In the genomic region with DNA sequence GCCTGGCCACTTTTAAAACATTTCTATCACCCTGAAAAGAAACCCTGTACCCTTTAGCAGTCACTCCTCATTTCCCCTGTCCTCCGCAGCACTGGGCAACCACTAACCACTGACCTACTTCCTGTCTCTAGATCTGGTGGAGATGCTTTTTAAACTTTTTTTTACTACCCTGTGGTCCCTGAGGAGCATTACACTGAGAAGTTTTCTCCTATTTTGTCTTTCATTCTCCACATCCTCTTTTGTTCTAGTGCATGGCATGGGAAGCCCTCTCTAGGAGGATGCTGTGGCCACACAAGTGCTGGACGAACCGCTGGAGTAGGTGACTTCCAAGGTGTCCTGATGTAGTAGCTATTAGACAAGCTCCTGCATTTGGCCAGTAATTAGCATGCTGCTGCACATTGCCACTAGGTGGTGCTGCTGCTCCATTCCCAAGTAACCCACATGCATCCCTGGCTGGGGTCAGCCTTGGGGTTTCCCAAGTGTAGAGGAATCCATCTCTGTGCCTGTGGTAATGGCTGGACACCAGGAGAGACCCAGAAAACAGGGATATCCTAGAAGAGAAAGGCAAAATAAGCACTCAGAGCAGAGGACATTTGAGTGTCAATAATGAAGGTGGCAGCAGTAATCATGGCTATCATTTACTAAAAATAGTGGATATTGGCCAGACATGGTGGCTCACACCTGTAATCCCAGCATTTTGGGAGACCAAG, we compare ENCODE assay signal across 8 cellular contexts.
DNase-seq lines count a peak whose midpoint lies in the region; ATAC-seq and TF ChIP-seq lines count a peak whose summit lies in the region.

No MANE protein-coding gene starts in this region.

- H3K79me2 ChIP-seq in Loucy (ENCODE audit: insufficient read depth, low read length), result no peaks in the 10 kb centered on the region

- H3K9me3 Mint-ChIP-seq in CD4-positive, alpha-beta T cell, result no peaks in the 10 kb centered on the region
- no peaks in the 10 kb centered on the region for H3K9me3 Mint-ChIP-seq in activated T-cell treated with anti-CD3 and anti-CD28 coated beads, Interleukin-2, amount 50 U/mL, for 72 hours

- peak; percentile 95 for TF ChIP-seq CTCF in CD4-positive, alpha-beta T cell (IDR thresholded peaks at IDR 0.05)
- TF ChIP-seq CTCF in Loucy (conservative IDR thresholded peaks at IDR 0.05; ENCODE audit: low read length) (peak; percentile 100), gastroesophageal sphincter (IDR thresholded peaks at IDR 0.05) (peak in 3 of 4 experiments; percentile 81 to 97 (median 81))

- TF ChIP-seq POLR2A in gastroesophageal sphincter (IDR thresholded peaks at IDR 0.05), result no peak

- H3K4me3 ChIP-seq in Loucy (ENCODE audit: low read length, poor library complexity, severe bottlenecking) (no peak overlapping the region), gastroesophageal sphincter (no peak overlapping the region), aorta (ENCODE audit: low read length in 2 of 2) (no peak overlapping the region)

- H3K9me3 ChIP-seq in CD4-positive, alpha-beta T cell (ENCODE audit: control insufficient read depth, low read length), result no peaks in the 10 kb centered on the region
- H3K9me3 ChIP-seq in Loucy (ENCODE audit: insufficient read depth, low read depth, low read length), result no peaks in the 10 kb centered on the region
- no peaks in the 10 kb centered on the region for H3K9me3 ChIP-seq in gastroesophageal sphincter
- H3K9me3 ChIP-seq in aorta (ENCODE audit: control insufficient read depth, low read length), result no peaks in the 10 kb centered on the region

- no peaks in the 10 kb centered on the region for H3K27me3 Mint-ChIP-seq in CD4-positive, alpha-beta T cell
- no peaks in the 10 kb centered on the region for H3K27me3 Mint-ChIP-seq in activated T-cell treated with anti-CD3 and anti-CD28 coated beads, Interleukin-2, amount 50 U/mL, for 72 hours (ENCODE audit: low read depth)

- H3F3A ChIP-seq in Loucy (ENCODE audit: low read depth), result no peaks in the 10 kb centered on the region

- no peaks in the 10 kb centered on the region for H4K20me1 ChIP-seq in Loucy (ENCODE audit: insufficient read depth, low read length, poor library complexity, severe bottlenecking)

- H3K4me3 Mint-ChIP-seq in CD4-positive, alpha-beta T cell, result no peak overlapping the region
- H3K4me3 Mint-ChIP-seq in activated T-cell treated with anti-CD3 and anti-CD28 coated beads, Interleukin-2, amount 50 U/mL, for 72 hours, result no peak overlapping the region

- no peaks in the 10 kb centered on the region for H3K27me3 ChIP-seq in CD4-positive, alpha-beta T cell (ENCODE audit: control insufficient read depth, insufficient read depth, low read length)
- H3K27me3 ChIP-seq in Loucy (ENCODE audit: insufficient read depth, low read length, poor library complexity, severe bottlenecking), result no peaks in the 10 kb centered on the region
- H3K27me3 ChIP-seq in gastroesophageal sphincter, result no peaks in the 10 kb centered on the region
- peaks cover 0 to 1% of the 10 kb centered on the region in 2 donors for H3K27me3 ChIP-seq in aorta (ENCODE audit: control insufficient read depth in 1 of 2, insufficient read depth in 2 of 2, low read length in 1 of 2)

- peak; percentile 69 for ATAC-seq in CD4-positive, alpha-beta T cell (ENCODE audit: poor library complexity)
- ATAC-seq in activated T-cell treated with anti-CD3 and anti-CD28 coated beads, Interleukin-2, amount 50 U/mL, for 72 hours (replicated peaks in 1 of 2), result peak; percentile 69 to 72
- ATAC-seq in gastroesophageal sphincter, result peak; percentile 53
- peak; percentile 67 for ATAC-seq in aorta (ENCODE audit: low FRiP score)

- CTCF ChIA-PET in CD4-positive, alpha-beta T cell (lab: Charles Lee), result interaction anchor here (0.6 to 4.3 kb wide), 8 partner anchors 10 to 212 kb away, joined by 3 to 70 read pairs (median 4); no protein-coding TSS in a partner anchor

- peaks cover 23% of the 10 kb centered on the region; the same call in 1 of the 2 replicates for H3K36me3 ChIP-seq in Loucy (ENCODE audit: insufficient read depth, low read length)
- H3K36me3 ChIP-seq in gastroesophageal sphincter, result peaks cover 0 to 45% of the 10 kb centered on the region in 2 donors
- peaks cover 0 to 4% of the 10 kb centered on the region in 2 donors for H3K36me3 ChIP-seq in aorta (ENCODE audit: control insufficient read depth in 1 of 2, insufficient read depth in 2 of 2, low read length in 1 of 2)

- H2AFZ ChIP-seq in Loucy (ENCODE audit: low read length), result no peak overlapping the region

- intact Hi-C loops in CD4-positive, alpha-beta T cell (cut with DNase I, micrococcal nuclease), result loop anchor here (1.0 kb wide), 2 partner anchors 192 to 212 kb away; no protein-coding TSS in a partner anchor
- intact Hi-C loops in posterior cingulate gyrus (cut with DNase I), result loop anchor here (1.0 to 5.0 kb wide), 2 partner anchors 192 to 212 kb away; no protein-coding TSS in a partner anchor
- intact Hi-C loops in aorta (cut with DNase I), result loop anchor here in 1 of 2 donors (1.0 kb wide), 1 partner anchor 192 kb away; no protein-coding TSS in a partner anchor

- peak overlapping the region; percentile 58 for H3K4me2 ChIP-seq in Loucy (ENCODE audit: low read depth, low read length, poor library complexity, severe bottlenecking)

- H3K4me1 ChIP-seq in Loucy (ENCODE audit: insufficient read depth, low read length, poor library complexity, severe bottlenecking), result no peaks in the 10 kb centered on the region
- H3K4me1 ChIP-seq in gastroesophageal sphincter, result no peaks in the 10 kb centered on the region
- no peaks in the 10 kb centered on the region for H3K4me1 ChIP-seq in aorta (ENCODE audit: control insufficient read depth in 1 of 2, insufficient read depth in 2 of 2, low read length in 2 of 2)

- peak; percentile 55 to 77 (median 62) for DNase-seq in CD4-positive, alpha-beta T cell
- DNase-seq in activated T-cell treated with anti-CD3 and anti-CD28 coated beads, Interleukin-2, amount 50 U/mL, for 72 hours, result peak; percentile 65 to 71
- DNase-seq in posterior cingulate gyrus, result peak; percentile 41 to 96 (median 81)
- peak; percentile 76 to 87 for DNase-seq in aorta
- DNase-seq in caudate nucleus (lab: John Stamatoyannopoulos, UW), result no peak
- no peak for DNase-seq in SHP77 (lab: John Stamatoyannopoulos, UW)

- H3K36me3 Mint-ChIP-seq in CD4-positive, alpha-beta T cell (ENCODE audit: low read depth), result peaks cover 24% of the 10 kb centered on the region
- H3K36me3 Mint-ChIP-seq in activated T-cell treated with anti-CD3 and anti-CD28 coated beads, Interleukin-2, amount 50 U/mL, for 72 hours (ENCODE audit: insufficient read depth in 2 of 2), result peaks cover 0 to 3% of the 10 kb centered on the region in 2 donors

- POLR2A ChIA-PET in CD4-positive, alpha-beta T cell (lab: Charles Lee), result interaction anchor here (0.7 to 1.0 kb wide), 2 partner anchors 190 to 192 kb away, joined by 3 to 5 read pairs; no protein-coding TSS in a partner anchor

- H3K9ac ChIP-seq in Loucy (ENCODE audit: low read depth, low read length, poor library complexity, severe bottlenecking), result no peak overlapping the region

- peak overlapping the region; percentile 6 for H3K27ac Mint-ChIP-seq in CD4-positive, alpha-beta T cell
- no peak overlapping the region for H3K27ac Mint-ChIP-seq in activated T-cell treated with anti-CD3 and anti-CD28 coated beads, Interleukin-2, amount 50 U/mL, for 72 hours

- TF ChIP-seq EP300 in gastroesophageal sphincter (IDR thresholded peaks at IDR 0.05), result no peak

- no peaks in the 10 kb centered on the region for H3K9me2 ChIP-seq in Loucy (replicated peaks; ENCODE audit: low read depth, low read length)

- H3K4me1 Mint-ChIP-seq in CD4-positive, alpha-beta T cell (ENCODE audit: low read depth), result peaks cover 8% of the 10 kb centered on the region
- peaks cover 16% of the 10 kb centered on the region for H3K4me1 Mint-ChIP-seq in activated T-cell treated with anti-CD3 and anti-CD28 coated beads, Interleukin-2, amount 50 U/mL, for 72 hours (ENCODE audit: low read depth)

- 25 to 40% methylated on average over 2 to 3 of the region's 3 CpGs for WGBS in gastroesophageal sphincter (ENCODE audit: low coverage in 1 of 2), 2 donors
- 21 to 23% methylated on average over 3 of the region's 3 CpGs for WGBS in aorta, 2 donors

- H3K27ac ChIP-seq in CD4-positive, alpha-beta T cell (ENCODE audit: low read depth, low read length), result no peak overlapping the region
- H3K27ac ChIP-seq in gastroesophageal sphincter (no peak overlapping the region), aorta (ENCODE audit: low read depth in 1 of 2, low read length in 2 of 2) (no peak overlapping the region), caudate nucleus (ENCODE audit: low read depth, low read length) (no peak overlapping the region)

Comparison
In these comparisons a context has a peak if more than half of its experiments do, and no peak if none do; other contexts are left out.
1. DNase-seq: peak in CD4-positive, alpha-beta T cell (10 of 10), activated T-cell treated with anti-CD3 and anti-CD28 coated beads, Interleukin-2, amount 50 U/mL, for 72 hours (2 of 2), posterior cingulate gyrus (10 of 10) and aorta (2 of 2); none in caudate nucleus (0 of 61) and SHP77 (0 of 2).
2. Peak in every context shown above with its lines, with median percentiles within 50 percentile points of each other: ATAC-seq and CTCF ChIP-seq.